In genomic region chrX:80014141-80014940, GRCh38 we compare ENCODE assay signal across 1 cellular context.
TF ChIP-seq lines count a peak whose summit lies in the region.

TSS of gene TBX22 (plus strand) at chrX:80014753. CDS start at chrX:80022270, 7,517 bp downstream.

TF ChIP-seq in A549, 52 proteins besides CTCF, POLR2A, EP300 and RAD21 (continued from another document):
- TF ChIP-seq USF2 (IDR thresholded peaks at IDR 0.05) (no peak), RNF2 (IDR thresholded peaks at IDR 0.05; ENCODE audit: borderline replicate concordance, low read depth) (no peak), E2F6 (IDR thresholded peaks at IDR 0.05; ENCODE audit: borderline replicate concordance, low read depth) (no peak), GATA3 (IDR thresholded peaks at IDR 0.05; ENCODE audit: borderline replicate concordance) (no peak), CEBPB (IDR thresholded peaks at IDR 0.05) (no peak), MAFK (IDR thresholded peaks at IDR 0.05; ENCODE audit: partially characterized antibody) (no peak), TP53 (CRISPR knock-in tag; IDR thresholded peaks at IDR 0.05) (no peak)
